In the genomic region with DNA sequence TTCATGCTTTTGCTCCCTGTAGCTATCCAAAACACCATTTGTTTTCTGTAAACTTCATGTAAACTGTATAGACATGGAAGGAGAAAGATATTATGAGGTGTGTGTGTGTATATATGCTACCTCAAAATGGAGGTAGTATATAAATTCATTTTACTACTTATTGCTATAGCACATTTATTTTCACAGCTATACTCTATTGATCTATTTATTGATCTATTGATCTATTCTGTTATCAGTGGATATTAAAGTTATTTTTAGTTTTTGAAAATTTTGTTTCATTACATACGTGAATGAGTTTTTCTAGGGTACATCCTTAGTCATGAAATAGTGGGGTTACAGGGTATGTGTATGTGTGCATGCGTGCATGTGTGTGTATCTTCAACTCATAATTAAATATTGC, we compare ENCODE assay signal across 17 cellular contexts.
"Had no signal": no experiment of that assay in that cellular context is flagged by ENCODE, and none has a peak within 500 bp of the region (broad histone marks: within the 10 kb centered on the region; RNA-seq: fewer than 3 reads in every experiment).

No MANE protein-coding gene starts in this region.

- ATAC-seq: foreskin keratinocyte, left cardiac atrium had no signal

- H3K36me3 Mint-ChIP-seq: naive B cell had no signal

- H3K9me3 Mint-ChIP-seq: naive B cell, neural crest cell had no signal

- DNase-seq: colonic mucosa; dermis blood vessel endothelial cell; erythroblast; foreskin keratinocyte; kidney; left cardiac atrium; left ventricle myocardium inferior; mesendoderm; naive B cell; posterior cingulate gyrus; small intestine; stimulated activated CD4-positive, alpha-beta T cell treated with anti-CD3 and anti-CD28 coated beads, Interleukin-12 subunit alpha, Interleukin-12 subunit beta, amount 100 ng/mL, for 4 hours; stimulated activated naive CD4-positive, alpha-beta T cell; stomach; substantia nigra; transverse colon had no signal

- H3K4me3 Mint-ChIP-seq: naive B cell, neural crest cell had no signal
